In genomic region chr6:44177691-44178423, GRCh38 we compare ENCODE assay signal across 1 cellular context.
TF ChIP-seq lines count a peak whose summit lies in the region.

No MANE protein-coding gene starts in this region.

TF ChIP-seq in H1, 55 proteins besides CTCF, POLR2A, EP300 and RAD21:
- TF ChIP-seq KDM1A (IDR thresholded peaks at IDR 0.05; ENCODE audit: borderline replicate concordance, low read length) = no peak
